In the genomic region with DNA sequence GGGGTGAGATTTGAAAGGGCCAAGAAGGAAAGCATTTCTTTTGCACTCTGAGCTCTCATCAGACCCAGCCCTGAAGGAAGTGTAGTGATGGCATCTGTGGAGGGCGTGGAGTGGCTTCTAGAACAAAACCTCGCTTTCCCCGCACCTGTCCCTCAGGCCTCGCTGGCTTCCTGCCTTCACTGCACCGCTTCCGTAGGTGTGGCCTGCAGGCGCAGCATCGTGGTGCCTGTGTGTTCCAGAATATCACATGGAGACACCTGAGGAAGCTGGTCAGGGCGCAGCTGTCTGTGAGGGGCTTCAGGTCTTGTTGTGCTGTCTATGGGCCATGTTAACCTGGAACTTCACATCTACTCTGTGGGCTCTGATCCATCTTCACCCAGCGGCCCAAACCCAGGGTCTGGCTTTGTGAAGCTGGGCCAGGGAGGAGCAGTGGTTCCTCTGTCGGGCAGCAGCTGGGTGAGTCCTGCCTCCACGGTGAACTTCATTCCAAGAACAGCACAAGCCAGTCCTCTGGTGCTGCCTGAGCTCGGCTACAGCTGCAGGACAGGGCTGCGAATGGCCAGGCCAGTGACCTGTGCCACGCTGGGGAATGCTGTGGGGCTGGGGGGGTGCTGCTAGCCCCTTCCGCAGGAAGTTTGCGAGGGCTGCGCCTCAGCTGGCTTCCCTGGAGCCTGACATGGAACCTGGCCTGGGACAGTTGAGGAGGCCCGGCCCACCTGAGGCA, we compare ENCODE assay signal across 8 cellular contexts. TPM values are rescaled to one million over a fixed set of nuclear protein-coding genes. Genes with fewer than 3 reads are reported as not detected.
A peak's percentile ranks its signal among the peaks of the same experiment; 100 is the strongest.
DNase-seq lines count a peak whose midpoint lies in the region; ATAC-seq and TF ChIP-seq lines count a peak whose summit lies in the region.

No MANE protein-coding gene starts in this region.

- H3K9me3 ChIP-seq in adipocyte (ENCODE audit: control insufficient read depth, low read length) (no peaks in the 10 kb centered on the region), transverse colon (no peaks in the 10 kb centered on the region)

- H3K36me3 Mint-ChIP-seq in mesothelial cell of epicardium, result peaks cover 10% of the 10 kb centered on the region

- intact Hi-C loops in transverse colon (cut with DNase I; ENCODE audit: low total_unique reads), result loop anchor here (5.0 kb wide), 1 partner anchor 38 kb away; a partner anchor contains a TSS

- H3K4me1 Mint-ChIP-seq in mesothelial cell of epicardium, result peaks cover 10% of the 10 kb centered on the region

- no peak for ATAC-seq in HG02571 (IDR thresholded peaks at IDR 0.05; ENCODE audit: unreplicated experiment)
- ATAC-seq in GM21576 (IDR thresholded peaks at IDR 0.05; ENCODE audit: unreplicated experiment), result no peak

- H3K27me3 ChIP-seq in adipocyte (replicated peaks; ENCODE audit: control insufficient read depth, insufficient read depth, low read length) (no peaks in the 10 kb centered on the region), transverse colon (no peaks in the 10 kb centered on the region)

- peaks cover 31% of the 10 kb centered on the region for H3K4me1 ChIP-seq in adipocyte (ENCODE audit: control insufficient read depth, insufficient read depth, low read length)
- peaks cover 35 to 76% (median 67%) of the 10 kb centered on the region in 4 donors for H3K4me1 ChIP-seq in transverse colon

- H3K9me3 Mint-ChIP-seq in mesothelial cell of epicardium, result no peaks in the 10 kb centered on the region

- TF ChIP-seq POLR2A in transverse colon (IDR thresholded peaks at IDR 0.05), result no peak

- WGBS in transverse colon (ENCODE audit: low coverage in 1 of 2), 2 donors, result 40% methylated on average over 16 of the region's 19 CpGs; no CpG with 5 or more reads in 1 of the 2 donors

- H3K4me3 ChIP-seq in adipocyte (ENCODE audit: low read length) (no peak overlapping the region), transverse colon (no peak overlapping the region)

- no peak for TF ChIP-seq CTCF in mesothelial cell of epicardium (IDR thresholded peaks at IDR 0.05; ENCODE audit: unreplicated experiment)
- no peak for TF ChIP-seq CTCF in transverse colon (IDR thresholded peaks at IDR 0.05)

- DNase-seq in NCI-H2196 (lab: John Stamatoyannopoulos, UW; ENCODE audit: unreplicated experiment) (peak; percentile 10), NCI-H2196 treated with DMSO at 0.1 percent for 48 hours (lab: John Stamatoyannopoulos, UW; ENCODE audit: unreplicated experiment) (no peak), adipocyte (ENCODE audit: low read depth) (no peak), mesothelial cell of epicardium (ENCODE audit: low spot score in 2 of 2, unreplicated experiment in 2 of 2) (no peak), transverse colon (peak; percentile 74), NCI-H526 treated with DMSO at 0.1 percent for 48 hours (lab: John Stamatoyannopoulos, UW) (no peak)

- TF ChIP-seq EP300 in transverse colon (IDR thresholded peaks at IDR 0.05; ENCODE audit: low read depth), result no peak

- peak overlapping the region; percentile 59 for H3K27ac Mint-ChIP-seq in mesothelial cell of epicardium

- in situ Hi-C loops in transverse colon (cut with MboI; ENCODE audit: low pct_ligation_motif_present in 1 of 4, low pct_unique_long_range_greater_than_20kb in 1 of 4, low sequenced_read_pairs in 3 of 4), result no loop called here

- H3K27me3 Mint-ChIP-seq in mesothelial cell of epicardium (ENCODE audit: low read depth), result no peaks in the 10 kb centered on the region

- H3K4me3 Mint-ChIP-seq in mesothelial cell of epicardium, result no peak overlapping the region

- peak overlapping the region; percentile 61 to 86 (median 82) for H3K27ac ChIP-seq in transverse colon

- H3K36me3 ChIP-seq in adipocyte (ENCODE audit: control insufficient read depth, insufficient read depth, low read length, severe bottlenecking) (peaks cover 45% of the 10 kb centered on the region), transverse colon (peaks cover 0 to 8% (median 4%) of the 10 kb centered on the region in 4 donors)

- H3K9ac ChIP-seq in adipocyte (ENCODE audit: low read length), result peak overlapping the region; percentile 28

RNA-seq across cellular contexts. Expression of a gene that starts 40.9 kb away (rescaled TPM):
- total RNA-seq in mesothelial cell of epicardium (192 to 199 TPM (median 193 TPM) in 3 replicates), transverse colon (100 to 1,000 TPM; 280 to 589 (median 373) TPM)

Comparison
In these comparisons a context has a peak if more than half of its experiments do, and no peak if none do; other contexts are left out.
1. DNase-seq: peak in NCI-H2196 (single experiment) and transverse colon (single experiment); none in NCI-H2196 treated with DMSO at 0.1 percent for 48 hours (single experiment), adipocyte (single experiment), mesothelial cell of epicardium (0 of 2) and NCI-H526 treated with DMSO at 0.1 percent for 48 hours (single experiment).